Comparison of ENCODE assay signal across 24 cellular contexts in the genomic region with DNA sequence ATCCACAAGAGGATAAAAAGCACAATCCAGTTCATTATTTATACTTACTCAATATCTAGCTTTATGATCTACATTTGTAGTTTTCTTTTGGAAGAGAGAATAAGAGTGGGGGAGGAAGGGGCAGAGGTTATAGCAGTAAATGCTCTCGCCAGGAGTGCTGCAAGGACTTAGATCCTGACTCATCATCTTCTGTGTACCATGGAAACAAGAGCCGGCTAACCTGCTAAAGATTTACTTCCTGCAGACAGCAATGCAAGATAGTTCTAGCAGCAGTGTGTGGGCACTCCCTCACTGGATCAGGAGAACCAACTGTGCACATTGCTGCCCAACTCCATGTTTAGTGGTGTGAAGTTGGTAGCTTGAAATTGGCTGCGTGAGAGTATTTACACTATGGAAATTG. TPM values are rescaled to one million over a fixed set of nuclear protein-coding genes. Genes with fewer than 3 reads are reported as not detected.
DNase-seq lines count a peak whose midpoint lies in the region; ATAC-seq, FAIRE-seq and TF ChIP-seq lines count a peak whose summit lies in the region.
"Had no signal": no experiment of that assay in that cellular context is flagged by ENCODE, and none has a peak within 500 bp of the region (broad histone marks: within the 10 kb centered on the region; RNA-seq: fewer than 3 reads in every experiment).

No MANE protein-coding gene starts in this region.

- no peaks in the 10 kb centered on the region for H3K27me3 ChIP-seq in small intestine (ENCODE audit: control insufficient read depth in 2 of 2, insufficient read depth in 2 of 2, low read length in 2 of 2)
- H3K27me3 ChIP-seq: left lung, right atrium auricular region had no signal

- H3K4me3 ChIP-seq in fibroblast of villous mesenchyme (ENCODE audit: low read depth, low read length) (no peak overlapping the region), small intestine (ENCODE audit: low read depth in 1 of 2, low read length in 2 of 2) (no peak overlapping the region)
- H3K4me3 ChIP-seq: left lung, right atrium auricular region had no signal

- peaks cover 21% of the 10 kb centered on the region for H3K4me1 Mint-ChIP-seq in brain
- no peaks in the 10 kb centered on the region for H3K4me1 Mint-ChIP-seq in T-helper 17 cell
- H3K4me1 Mint-ChIP-seq: activated CD4-positive, alpha-beta T cell treated with anti-CD3 and anti-CD28 coated beads, Interleukin-2, amount 10 ng/mL, durations not matched to agents 24 days and 14 days; activated naive CD4-positive, alpha-beta T cell treated with anti-CD3 and anti-CD28 coated beads, Interleukin-2, amount 10 ng/mL, durations not matched to agents 7 days and 5 days; CD14-positive monocyte had no signal

- peaks cover 0 to 16% (median 7%) of the 10 kb centered on the region in 5 experiments for H3K9me3 Mint-ChIP-seq in brain
- H3K9me3 Mint-ChIP-seq: activated CD4-positive, alpha-beta T cell treated with anti-CD3 and anti-CD28 coated beads, Interleukin-2, amount 10 ng/mL, durations not matched to agents 24 days and 14 days; activated naive CD4-positive, alpha-beta T cell treated with anti-CD3 and anti-CD28 coated beads, Interleukin-2, amount 10 ng/mL, durations not matched to agents 7 days and 5 days; dendritic cell treated with granulocyte-macrophage colony-stimulating factor and Interleukin-4, amounts not matched to agents 40 ng/mL and 50 ng/mL, for 4 days had no signal

- ATAC-seq in GM21786 (IDR thresholded peaks at IDR 0.05; ENCODE audit: unreplicated experiment) (no peak), T-helper 17 cell (no peak), HG03097 (IDR thresholded peaks at IDR 0.05; ENCODE audit: low FRiP score, unreplicated experiment) (no peak)
- ATAC-seq: HCT116, left lung had no signal

- DNase-seq in SIG-M5 treated with dmso at 0.1 percent for 504 hours (lab: John Stamatoyannopoulos, UW; ENCODE audit: unreplicated experiment) (peak; percentile 23), SIG-M5 (lab: John Stamatoyannopoulos, UW) (no peak), fibroblast of villous mesenchyme (ENCODE audit: low read depth) (peak; percentile 27), small intestine (peak; percentile 64), T-helper 17 cell (no peak)
- DNase-seq: activated CD4-positive, alpha-beta T cell treated with anti-CD3 and anti-CD28 coated beads, Interleukin-2, amount 10 ng/mL, durations not matched to agents 24 days and 14 days; activated naive CD4-positive, alpha-beta T cell treated with anti-CD3 and anti-CD28 coated beads, Interleukin-2, amount 10 ng/mL, durations not matched to agents 7 days and 5 days; DMS79 treated with DMSO at 0.1 percent for 48 hours; erythroblast; hippocampal formation; left lung; NCI-H1694; NCI-H524; nucleus accumbens had no signal

- H3K27ac ChIP-seq in small intestine (ENCODE audit: low read depth in 1 of 2, low read length in 1 of 2): no peak overlapping the region
- H3K27ac ChIP-seq: left lung, right atrium auricular region had no signal

- peaks cover 3% of the 10 kb centered on the region for H3K27me3 Mint-ChIP-seq in brain
- no peaks in the 10 kb centered on the region for H3K27me3 Mint-ChIP-seq in T-helper 17 cell
- H3K27me3 Mint-ChIP-seq: activated CD4-positive, alpha-beta T cell treated with anti-CD3 and anti-CD28 coated beads, Interleukin-2, amount 10 ng/mL, durations not matched to agents 24 days and 14 days; dendritic cell treated with granulocyte-macrophage colony-stimulating factor and Interleukin-4, amounts not matched to agents 40 ng/mL and 50 ng/mL, for 4 days had no signal

- WGBS in small intestine, 3 donors: 40 to 58% (median 45%) methylated on average over 3 of the region's 3 CpGs

- FAIRE-seq in small intestine (lab: Jason Lieb, UNC): no peak
- FAIRE-seq: A204.1, GM18507 had no signal

- peak overlapping the region in 1 of 5 experiments; percentile 25 for H3K4me3 Mint-ChIP-seq in brain
- H3K4me3 Mint-ChIP-seq in T-helper 17 cell: no peak overlapping the region
- H3K4me3 Mint-ChIP-seq: activated CD4-positive, alpha-beta T cell treated with anti-CD3 and anti-CD28 coated beads, Interleukin-2, amount 10 ng/mL, durations not matched to agents 24 days and 14 days; activated naive CD4-positive, alpha-beta T cell treated with anti-CD3 and anti-CD28 coated beads, Interleukin-2, amount 10 ng/mL, durations not matched to agents 7 days and 5 days; CD14-positive monocyte; dendritic cell treated with granulocyte-macrophage colony-stimulating factor and Interleukin-4, amounts not matched to agents 40 ng/mL and 50 ng/mL, for 4 days had no signal

- peaks cover 0 to 2% of the 10 kb centered on the region in 2 donors for H3K4me1 ChIP-seq in small intestine (ENCODE audit: control insufficient read depth in 2 of 2, insufficient read depth in 1 of 2, low read depth in 1 of 2, low read length in 1 of 2)
- H3K4me1 ChIP-seq: left lung, right atrium auricular region had no signal

- TF ChIP-seq CTCF in brain (conservative IDR thresholded peaks at IDR 0.05): no peak
- TF ChIP-seq CTCF in fibroblast of villous mesenchyme (IDR thresholded peaks at IDR 0.05; ENCODE audit: insufficient read depth, low read depth, low read length): no peak

- no peaks in the 10 kb centered on the region for H3K36me3 ChIP-seq in small intestine (ENCODE audit: control insufficient read depth in 2 of 2, insufficient read depth in 2 of 2, low read length in 2 of 2)
- H3K36me3 ChIP-seq: left lung, right atrium auricular region had no signal

- H3K36me3 Mint-ChIP-seq in brain (peaks cover 4% of the 10 kb centered on the region), T-helper 17 cell (ENCODE audit: low read depth) (no peaks in the 10 kb centered on the region)
- H3K36me3 Mint-ChIP-seq: activated naive CD4-positive, alpha-beta T cell treated with anti-CD3 and anti-CD28 coated beads, Interleukin-2, amount 10 ng/mL, durations not matched to agents 7 days and 5 days had no signal

- H3K27ac Mint-ChIP-seq in brain (peak overlapping the region in 4 of 5 experiments; percentile 42 to 84 (median 76)), T-helper 17 cell (no peak overlapping the region)
- H3K27ac Mint-ChIP-seq: activated CD4-positive, alpha-beta T cell treated with anti-CD3 and anti-CD28 coated beads, Interleukin-2, amount 10 ng/mL, durations not matched to agents 24 days and 14 days; activated naive CD4-positive, alpha-beta T cell treated with anti-CD3 and anti-CD28 coated beads, Interleukin-2, amount 10 ng/mL, durations not matched to agents 7 days and 5 days; CD14-positive monocyte; dendritic cell treated with granulocyte-macrophage colony-stimulating factor and Interleukin-4, amounts not matched to agents 40 ng/mL and 50 ng/mL, for 4 days had no signal

- H3K9me3 ChIP-seq in small intestine (ENCODE audit: control insufficient read depth, low read depth): no peaks in the 10 kb centered on the region
- H3K9me3 ChIP-seq in T-helper 17 cell (ENCODE audit: control insufficient read depth, low read length, poor library complexity, severe bottlenecking): no peaks in the 10 kb centered on the region
- H3K9me3 ChIP-seq: left lung, right atrium auricular region had no signal

RNA-seq across cellular contexts. Expression of gene TRIL, which starts 47.7 kb away (rescaled TPM):
- polyA plus RNA-seq in brain (ENCODE audit: insufficient read depth, low read depth, low replicate concordance): 18.6 TPM
- total RNA-seq in fibroblast of villous mesenchyme: under 0.01 and 1.9 TPM in 2 replicates
- 1 to 10 TPM in 1 of 3 donors, under 1 TPM in 2; 0.22 to 2.7 (median 0.27) TPM for polyA plus RNA-seq in small intestine
- not detected for total RNA-seq in T-helper 17 cell
- total RNA-seq: OCI-LY7 had no signal
- polyA plus RNA-seq: CD14-positive monocyte had no signal

Comparison
In these comparisons a context has a peak if more than half of its experiments do, and no peak if none do; other contexts are left out.
1. DNase-seq: peak in SIG-M5 treated with dmso at 0.1 percent for 504 hours (single experiment), fibroblast of villous mesenchyme (single experiment) and small intestine (single experiment); none in SIG-M5 (single experiment) and T-helper 17 cell (0 of 3).